ENCODE assay signal across 17 cellular contexts in the genomic region with DNA sequence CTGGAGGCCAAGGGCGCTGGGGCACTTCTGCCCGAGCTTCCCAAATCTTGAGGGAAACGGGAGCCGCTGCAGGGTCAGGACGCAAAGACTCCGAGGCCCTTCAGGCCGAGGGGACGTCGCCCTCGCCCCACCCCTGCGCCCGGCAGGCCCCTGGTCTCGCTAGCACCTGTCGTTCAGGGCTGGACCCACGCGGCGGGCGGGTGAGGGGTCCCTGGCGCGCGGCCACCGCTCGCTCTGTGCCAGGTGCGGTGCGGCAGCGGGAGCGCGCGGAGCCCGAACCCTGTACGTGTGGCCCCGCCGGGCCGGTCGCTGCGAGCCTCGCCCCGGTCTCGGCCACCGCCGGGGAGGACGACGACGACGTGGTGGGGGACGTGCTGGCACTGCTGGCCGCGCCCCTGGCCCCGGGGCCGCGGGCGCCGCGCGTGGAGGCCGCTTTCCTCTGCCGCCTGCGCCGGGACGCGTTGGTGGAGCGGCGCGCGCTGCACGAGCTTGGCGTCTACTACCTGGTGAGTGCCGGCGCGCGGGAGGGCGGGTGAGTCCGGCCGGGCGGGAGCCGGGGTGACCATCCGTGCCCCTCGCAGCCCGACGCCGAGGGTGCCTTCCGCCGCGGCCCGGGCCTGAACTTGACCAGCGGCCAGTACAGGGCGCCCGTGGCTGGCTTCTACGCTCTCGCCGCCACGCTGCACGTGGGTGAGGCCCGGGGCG. TPM values are rescaled to one million over a fixed set of nuclear protein-coding genes. Genes with fewer than 3 reads are reported as not detected.
DNase-seq lines count a peak whose midpoint lies in the region; ATAC-seq and TF ChIP-seq lines count a peak whose summit lies in the region.
"Had no signal": no experiment of that assay in that cellular context is flagged by ENCODE, and none has a peak within 500 bp of the region (broad histone marks: within the 10 kb centered on the region; RNA-seq: fewer than 3 reads in every experiment).

No MANE protein-coding gene starts in this region.

- POLR2A ChIA-PET in activated CD4-positive, alpha-beta T cell treated with anti-CD3 and anti-CD28 coated beads for 36 hours (lab: Charles Lee): no interaction called here

- intact Hi-C loops in activated CD4-positive, alpha-beta T cell treated with anti-CD3 and anti-CD28 coated beads for 36 hours (cut with DNase I, micrococcal nuclease): loop anchor here in 1 of 2 experiments (10.0 kb wide), 1 partner anchor 101 kb away; no protein-coding TSS in a partner anchor

- no peak overlapping the region for H4K8ac ChIP-seq in mesenchymal stem cell (ENCODE audit: low read length)

- H3K36me3 ChIP-seq in ACC112 (ENCODE audit: insufficient read depth, low read length) (no peaks in the 10 kb centered on the region), GM23248 (ENCODE audit: low read depth) (peaks cover 1% of the 10 kb centered on the region; the same call in 1 of the 2 replicates), mesenchymal stem cell (ENCODE audit: control insufficient read depth in 1 of 2, insufficient read depth in 2 of 2, low read depth in 1 of 2, low read length in 2 of 2) (peaks cover 12 to 31% of the 10 kb centered on the region in 2 experiments)

- in situ Hi-C loops in GM23248 (cut with MboI): no loop called here

- no peak overlapping the region for H2BK5ac ChIP-seq in mesenchymal stem cell (ENCODE audit: low read depth, low read length, poor library complexity, severe bottlenecking)

- peaks cover 3% of the 10 kb centered on the region for H3K36me3 Mint-ChIP-seq in activated CD4-positive, alpha-beta T cell treated with anti-CD3 and anti-CD28 coated beads for 36 hours (ENCODE audit: low read depth)
- H3K36me3 Mint-ChIP-seq: natural killer cell had no signal

- no peaks in the 10 kb centered on the region for H3K9me2 ChIP-seq in GM23248 (ENCODE audit: insufficient read depth)

- H2BK12ac ChIP-seq in mesenchymal stem cell (ENCODE audit: low read length in 2 of 2): no peak overlapping the region

- H3K4me3 Mint-ChIP-seq in activated CD4-positive, alpha-beta T cell treated with anti-CD3 and anti-CD28 coated beads for 36 hours: no peak overlapping the region
- H3K4me3 Mint-ChIP-seq: CD8-positive, alpha-beta T cell had no signal

- CTCF ChIA-PET in activated CD4-positive, alpha-beta T cell treated with anti-CD3 and anti-CD28 coated beads for 36 hours (lab: Charles Lee): no interaction called here

- H3K4me2 ChIP-seq in GM23248 (ENCODE audit: unreplicated experiment) (peak overlapping the region; percentile 55), mesenchymal stem cell (ENCODE audit: low read length, poor library complexity, severe bottlenecking) (peak overlapping the region; percentile 96)

- H3K18ac ChIP-seq in mesenchymal stem cell (ENCODE audit: low read depth in 1 of 2, low read length in 2 of 2): peak overlapping the region in 1 of 2 experiments; percentile 29

- no peak overlapping the region for H4K91ac ChIP-seq in mesenchymal stem cell (ENCODE audit: low read length)

- H2AK5ac ChIP-seq in mesenchymal stem cell (ENCODE audit: low read length, severe bottlenecking): no peak overlapping the region

- H4K20me1 ChIP-seq in GM23248 (ENCODE audit: insufficient read depth): no peaks in the 10 kb centered on the region

- no peak overlapping the region for H3K27ac ChIP-seq in ACC112 (ENCODE audit: low read depth, low read length)
- H3K27ac ChIP-seq in GM23248: no peak overlapping the region
- no peak overlapping the region for H3K27ac ChIP-seq in coronary artery
- H3K27ac ChIP-seq in mesenchymal stem cell (ENCODE audit: low read length, poor library complexity, severe bottlenecking): no peak overlapping the region

- H3K4me1 ChIP-seq in ACC112 (ENCODE audit: control insufficient read depth, insufficient read depth, low read length, unreplicated experiment): peaks cover 23% of the 10 kb centered on the region
- H3K4me1 ChIP-seq in GM23248 (ENCODE audit: insufficient read depth): peaks cover 11% of the 10 kb centered on the region
- peaks cover 59% of the 10 kb centered on the region for H3K4me1 ChIP-seq in mesenchymal stem cell (ENCODE audit: control insufficient read depth, insufficient read depth, low read depth, low read length)

- H3F3A ChIP-seq in GM23248 (ENCODE audit: insufficient read depth): peaks cover 6% of the 10 kb centered on the region

- peaks cover 14% of the 10 kb centered on the region; the same call in 1 of the 2 replicates for H3K27me3 ChIP-seq in ACC112 (ENCODE audit: insufficient read depth, low read length)
- H3K27me3 ChIP-seq in GM23248 (replicated peaks; ENCODE audit: insufficient read depth): no peaks in the 10 kb centered on the region
- peaks cover 0 to 11% of the 10 kb centered on the region in 2 experiments for H3K27me3 ChIP-seq in mesenchymal stem cell (ENCODE audit: control insufficient read depth in 1 of 2, insufficient read depth in 1 of 2, low read length in 2 of 2)

- no peak overlapping the region for H3K27ac Mint-ChIP-seq in activated CD4-positive, alpha-beta T cell treated with anti-CD3 and anti-CD28 coated beads for 36 hours
- H3K27ac Mint-ChIP-seq: CD8-positive, alpha-beta T cell; natural killer cell had no signal

- no peaks in the 10 kb centered on the region for H3K9me3 Mint-ChIP-seq in activated CD4-positive, alpha-beta T cell treated with anti-CD3 and anti-CD28 coated beads for 36 hours (ENCODE audit: low read depth)
- H3K9me3 Mint-ChIP-seq: CD8-positive, alpha-beta T cell; natural killer cell had no signal

- WGBS in GM23248 (ENCODE audit: low coverage in 1 of 2, low lambda C conversion rate in 2 of 2, missing lambda C conversion rate in 2 of 2), 2 experiments: 3 to 4% methylated on average over 46 to 50 of the region's 95 CpGs
- WGBS in mesenchymal stem cell: 4% methylated on average over 70 of the region's 95 CpGs

- H3K23ac ChIP-seq in mesenchymal stem cell (ENCODE audit: low read length in 2 of 2): peak overlapping the region in 1 of 2 experiments; percentile 59

- H2AFZ ChIP-seq in ACC112 (ENCODE audit: low read length, unreplicated experiment) (no peak overlapping the region), GM23248 (peak overlapping the region; percentile 1; the same call in 1 of the 2 replicates), mesenchymal stem cell (ENCODE audit: low read depth, low read length) (peak overlapping the region; percentile 7)

- DNase-seq in GM23248 (peak; percentile 60), coronary artery (ENCODE audit: low spot score) (no peak), mesenchymal stem cell (no peak), NCI-H510A treated with DMSO at 0.1 percent for 48 hours (lab: John Stamatoyannopoulos, UW) (no peak)
- no peak for DNase-seq in activated CD4-positive, alpha-beta T cell treated with anti-CD3 and anti-CD28 coated beads for 36 hours
- DNase-seq: CD8-positive, alpha-beta T cell; cortex of kidney; hippocampal formation; natural killer cell; NCI-H2029 treated with DMSO at 0.1 percent for 48 hours; SHP77; stimulated activated naive CD4-positive, alpha-beta T cell treated with Interleukin-2 at 50 U/mL for 16 hours had no signal

- peak overlapping the region; percentile 56; the same call in 1 of the 2 replicates for H3K4me3 ChIP-seq in ACC112 (ENCODE audit: low read depth, low read length)
- H3K4me3 ChIP-seq in GM23248: peak overlapping the region; percentile 51
- H3K4me3 ChIP-seq in coronary artery: peak overlapping the region; percentile 59
- H3K4me3 ChIP-seq in mesenchymal stem cell (ENCODE audit: insufficient read depth in 1 of 2, low read depth in 1 of 2, low read length in 2 of 2): peak overlapping the region; percentile 47 to 53

- H2BK15ac ChIP-seq in mesenchymal stem cell (ENCODE audit: low read depth, poor library complexity, severe bottlenecking): no peak overlapping the region

- no peaks in the 10 kb centered on the region for H3K9me3 ChIP-seq in GM23248 (ENCODE audit: low read depth)
- no peaks in the 10 kb centered on the region for H3K9me3 ChIP-seq in mesenchymal stem cell (ENCODE audit: control insufficient read depth, low read length)

- H3K79me2 ChIP-seq in ACC112 (ENCODE audit: control insufficient read depth, insufficient read depth, low read length, unreplicated experiment) (no peaks in the 10 kb centered on the region), GM23248 (ENCODE audit: insufficient read depth) (peaks cover 10% of the 10 kb centered on the region; the same call in 1 of the 2 replicates)

- TF ChIP-seq CTCF in coronary artery (IDR thresholded peaks at IDR 0.05): no peak

- H3K79me1 ChIP-seq in mesenchymal stem cell (replicated peaks; ENCODE audit: low read length, poor library complexity, severe bottlenecking): peaks cover 3% of the 10 kb centered on the region

- no peak overlapping the region for H3K4ac ChIP-seq in mesenchymal stem cell (ENCODE audit: low read depth in 1 of 2, low read length in 2 of 2)

- H3K4me1 Mint-ChIP-seq in activated CD4-positive, alpha-beta T cell treated with anti-CD3 and anti-CD28 coated beads for 36 hours: peaks cover 5% of the 10 kb centered on the region

- H3K9ac ChIP-seq in GM23248 (peak overlapping the region; percentile 20), mesenchymal stem cell (ENCODE audit: low read length) (peak overlapping the region; percentile 48)

- H3K14ac ChIP-seq in mesenchymal stem cell (ENCODE audit: low read length in 2 of 2): no peak overlapping the region

- H3K27me3 Mint-ChIP-seq in activated CD4-positive, alpha-beta T cell treated with anti-CD3 and anti-CD28 coated beads for 36 hours: peaks cover 23% of the 10 kb centered on the region

- ATAC-seq in HG03139 (IDR thresholded peaks at IDR 0.05; ENCODE audit: unreplicated experiment) (no peak), HG03571 (IDR thresholded peaks at IDR 0.05; ENCODE audit: unreplicated experiment) (no peak)
- ATAC-seq in activated CD4-positive, alpha-beta T cell treated with anti-CD3 and anti-CD28 coated beads for 36 hours: no peak
- ATAC-seq: activated CD4-positive, CD25-positive, alpha-beta regulatory T cell treated with anti-CD3 and anti-CD28 coated beads, Interleukin-2, amount 50 U/mL, for 24 hours; CD8-positive, alpha-beta T cell had no signal

- peak overlapping the region; percentile 22 for H2BK120ac ChIP-seq in mesenchymal stem cell (ENCODE audit: low read depth, low read length)

RNA-seq across cellular contexts. Expression of a gene that starts 4.9 kb away (rescaled TPM):
- total RNA-seq in GM23248 (2014; rRNA removed; shearing (Covaris generic)): 0.51 and 0.86 TPM in 2 replicates
- polyA plus RNA-seq in GM23248 (2016; fragmentation: Nextera tagmentation; extraction: Ambion mirVana): 0.41 and 0.79 TPM in 2 replicates
- polyA plus RNA-seq in mesenchymal stem cell (2013, experiment 1 of 2): 2.3 TPM
- polyA plus RNA-seq in mesenchymal stem cell (2013, experiment 2 of 2): 2.3 TPM
- total RNA-seq in activated CD4-positive, alpha-beta T cell treated with anti-CD3 and anti-CD28 coated beads for 36 hours: under 1 TPM; 0.07 to 0.39 TPM
- total RNA-seq: CD8-positive, alpha-beta T cell had no signal

RNA-seq across cellular contexts. Expression of a gene that starts 25.2 kb away (rescaled TPM):
- total RNA-seq in GM23248 (2014; rRNA removed; shearing (Covaris generic)): 0.11 TPM in 1 of 2 replicates, not detected in the other
- 0.05 TPM in 1 of 2 replicates, not detected in the other for polyA plus RNA-seq in GM23248 (2016; fragmentation: Nextera tagmentation; extraction: Ambion mirVana)
- polyA plus RNA-seq in mesenchymal stem cell (2013, experiment 1 of 2): 0.58 TPM
- 0.52 TPM for polyA plus RNA-seq in mesenchymal stem cell (2013, experiment 2 of 2)
- not detected for total RNA-seq in activated CD4-positive, alpha-beta T cell treated with anti-CD3 and anti-CD28 coated beads for 36 hours
- total RNA-seq: CD8-positive, alpha-beta T cell; HT1080; natural killer cell had no signal

RNA-seq across cellular contexts. Expression of a gene that starts 39.8 kb away (rescaled TPM):
- 6.3 and 11.9 TPM in 2 replicates for total RNA-seq in GM23248 (2014; rRNA removed; shearing (Covaris generic))
- polyA plus RNA-seq in GM23248 (2016; fragmentation: Nextera tagmentation; extraction: Ambion mirVana): 34.1 and 35.0 TPM in 2 replicates
- polyA plus RNA-seq in mesenchymal stem cell (2013, experiment 1 of 2): 19.8 TPM
- 20.1 TPM for polyA plus RNA-seq in mesenchymal stem cell (2013, experiment 2 of 2)
- total RNA-seq in activated CD4-positive, alpha-beta T cell treated with anti-CD3 and anti-CD28 coated beads for 36 hours: 10 to 100 TPM; 39.2 to 44.3 TPM
